Comparison of ENCODE assay signal across 1 cellular context in genomic region chr15:60916674-60917468, GRCh38.
A peak's percentile ranks its signal among the peaks of the same experiment; 100 is the strongest.
TF ChIP-seq lines count a peak whose summit lies in the region.

No MANE protein-coding gene starts in this region.

TF ChIP-seq in GM12878, 131 proteins besides CTCF, POLR2A, EP300 and RAD21 (continued from another document):
- TF ChIP-seq RELB (IDR thresholded peaks at IDR 0.05; ENCODE audit: low read depth) (0 out of 2 replicates have a peak, but pooled peaks have one; percentile 33), IRF3 (IDR thresholded peaks at IDR 0.05) (no peak), MTA2 (IDR thresholded peaks at IDR 0.05; ENCODE audit: low read depth) (peak; percentile 28; the same call in 1 of the 2 replicates), USF1 (IDR thresholded peaks at IDR 0.05; ENCODE audit: borderline replicate concordance, extremely low read length, insufficient read depth, low read depth, low read length) (no peak), CREB1 (IDR thresholded peaks at IDR 0.05; ENCODE audit: low read depth) (0 out of 2 replicates have a peak, but pooled peaks have one; percentile 21), MEF2A (IDR thresholded peaks at IDR 0.05; ENCODE audit: insufficient read depth, low read depth, low read length) (0 out of 2 replicates have a peak, but pooled peaks have one; percentile 40), IKZF1 (conservative IDR thresholded peaks at IDR 0.05) (0 out of 2 replicates have a peak, but pooled peaks have one; percentile 11), BCL3 (IDR thresholded peaks at IDR 0.05; ENCODE audit: borderline replicate concordance, insufficient read depth, low read depth, low read length, poor library complexity, severe bottlenecking) (peak; percentile 38), ATF2 (IDR thresholded peaks at IDR 0.05; ENCODE audit: low read length) (no peak), RFX5 (IDR thresholded peaks at IDR 0.05; ENCODE audit: low read depth, low read length) (no peak), HCFC1 (IDR thresholded peaks at IDR 0.05; ENCODE audit: low read length) (no peak), YY1 (IDR thresholded peaks at IDR 0.05; ENCODE audit: low read depth, low read length) (peak; percentile 78; the same call in 1 of the 2 replicates), NBN (IDR thresholded peaks at IDR 0.05) (0 out of 2 replicates have a peak, but pooled peaks have one; percentile 51), RELA (IDR thresholded peaks at IDR 0.05; ENCODE audit: borderline replicate concordance, partially characterized antibody) (peak; percentile 83), IRF4 (IDR thresholded peaks at IDR 0.05; ENCODE audit: low read depth, low read length) (no peak), CBX5 (IDR thresholded peaks at IDR 0.05; ENCODE audit: low read depth) (peak; percentile 55; the same call in 1 of the 2 replicates), TCF12 (IDR thresholded peaks at IDR 0.05; ENCODE audit: low read depth, low read length) (0 out of 2 replicates have a peak, but pooled peaks have one; percentile 44), FOXM1 (IDR thresholded peaks at IDR 0.05; ENCODE audit: low read depth, low read length) (peak; percentile 75), STAT1 (conservative IDR thresholded peaks at IDR 0.05) (no peak), FOS (IDR thresholded peaks at IDR 0.05; ENCODE audit: borderline replicate concordance, extremely low read depth, insufficient read length) (no peak), TBL1XR1 (IDR thresholded peaks at IDR 0.05; ENCODE audit: low read depth, low read length) (peak; percentile 44; the same call in 1 of the 2 replicates), ZBTB11 (CRISPR knock-in tag; IDR thresholded peaks at IDR 0.05) (no peak), MYB (IDR thresholded peaks at IDR 0.05; ENCODE audit: borderline replicate concordance, low read depth, low read length) (no peak), REST (IDR thresholded peaks at IDR 0.05; ENCODE audit: low read depth, low read length) (no peak), KDM1A (IDR thresholded peaks at IDR 0.05; ENCODE audit: borderline replicate concordance) (no peak), LARP7 (IDR thresholded peaks at IDR 0.05) (no peak), RUNX3 (IDR thresholded peaks at IDR 0.05; ENCODE audit: low read length) (0 out of 2 replicates have a peak, but pooled peaks have one; percentile 54), EED (IDR thresholded peaks at IDR 0.05; ENCODE audit: low read depth) (peak; percentile 70; the same call in 1 of the 2 replicates), RCOR1 (conservative IDR thresholded peaks at IDR 0.05; ENCODE audit: low read depth, low read length) (no peak), BMI1 (IDR thresholded peaks at IDR 0.05; ENCODE audit: borderline replicate concordance) (0 out of 2 replicates have a peak, but pooled peaks have one; percentile 58), ELK1 (IDR thresholded peaks at IDR 0.05; ENCODE audit: low read depth, low read length) (no peak)
